ENCODE assay signal across 10 cellular contexts in the genomic region with DNA sequence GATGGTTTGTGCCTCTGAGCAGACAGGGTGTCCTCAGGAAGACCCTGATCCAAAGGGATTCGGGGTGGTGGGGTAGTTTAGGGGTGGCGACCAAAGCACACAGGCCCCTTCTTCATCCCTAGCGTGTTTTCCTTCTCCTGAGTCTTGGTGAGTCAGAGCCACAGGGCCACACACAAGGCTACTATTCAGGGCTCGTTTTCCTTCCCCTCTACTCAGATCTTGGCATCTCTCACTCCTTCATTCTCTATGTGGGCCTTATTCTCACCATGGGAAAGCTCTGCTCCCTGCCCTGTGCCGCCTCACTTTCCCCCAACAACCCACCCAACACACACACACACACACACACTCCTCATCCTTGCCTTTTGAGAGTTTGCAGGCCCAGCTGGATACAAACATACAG. TPM values are rescaled to one million over a fixed set of nuclear protein-coding genes. Genes with fewer than 3 reads are reported as not detected.
DNase-seq lines count a peak whose midpoint lies in the region; FAIRE-seq and TF ChIP-seq lines count a peak whose summit lies in the region.
"Had no signal": no experiment of that assay in that cellular context is flagged by ENCODE, and none has a peak within 500 bp of the region (broad histone marks: within the 10 kb centered on the region; RNA-seq: fewer than 3 reads in every experiment).

No MANE protein-coding gene starts in this region.

- H3K36me3 ChIP-seq in BE2C: no peaks in the 10 kb centered on the region

- H3K36me3 Mint-ChIP-seq in CD14-positive monocyte: no peaks in the 10 kb centered on the region

- peaks cover 3 to 5% (median 3%) of the 10 kb centered on the region in 3 donors for H3K27me3 Mint-ChIP-seq in CD14-positive monocyte (ENCODE audit: low read depth in 3 of 3)

- no peaks in the 10 kb centered on the region; the same call in 1 of the 2 replicates for H3K4me1 ChIP-seq in BE2C

- no peak for DNase-seq in CD14-positive monocyte (ENCODE audit: low spot score)
- peak; percentile 59 for DNase-seq in fibroblast of peridontal ligament (ENCODE audit: extremely low read depth)
- peak; percentile 16 for DNase-seq in putamen (ENCODE audit: low spot score)
- no peak for DNase-seq in RCC 7860 (ENCODE audit: low spot score)
- no peak for DNase-seq in GM12891 (ENCODE audit: insufficient read length, low spot score)
- no peak for DNase-seq in BE2C
- DNase-seq in NCI-H1694 (lab: John Stamatoyannopoulos, UW): no peak
- DNase-seq: activated naive CD4-positive, alpha-beta T cell treated with anti-CD3 and anti-CD28 coated beads, Interleukin-2, amount 50 U/mL, for 16 hours had no signal

- H3K4me1 Mint-ChIP-seq in CD14-positive monocyte: peaks cover 34% of the 10 kb centered on the region

- no peaks in the 10 kb centered on the region for H3K9me3 ChIP-seq in BE2C

- H3K4me3 ChIP-seq in BE2C (ENCODE audit: low read depth, low read length): no peak overlapping the region

- H3K27ac Mint-ChIP-seq in CD14-positive monocyte: peak overlapping the region in 4 of 7 donors; percentile 19 to 89 (median 55)

- TF ChIP-seq CTCF in CD14-positive monocyte (IDR thresholded peaks at IDR 0.05) (no peak), VCaP (conservative IDR thresholded peaks at IDR 0.05) (no peak), BE2C (IDR thresholded peaks at IDR 0.05; ENCODE audit: low read depth, low read length) (no peak)

- FAIRE-seq in RCC 7860 (lab: Jason Lieb, UNC) (no peak), GM12891 (lab: Jason Lieb, UNC) (no peak)
- FAIRE-seq: TTC549 had no signal

- H3K27me3 ChIP-seq in BE2C: no peaks in the 10 kb centered on the region

- peaks cover 0 to 2% (median 0%) of the 10 kb centered on the region in 7 donors for H3K9me3 Mint-ChIP-seq in CD14-positive monocyte

- intact Hi-C loops in CD14-positive monocyte (cut with micrococcal nuclease): loop anchor here (5.0 to 10.0 kb wide), 2 partner anchors 73 to 150 kb away; partner anchors contain the start of genes CAPZA1 (in 1 of the 2) and ST7L (in 1 of the 2)

- TF ChIP-seq POLR2A in GM12891 (IDR thresholded peaks at IDR 0.05; ENCODE audit: low read depth, low read length): no peak

- H3K27ac ChIP-seq in VCaP: peak overlapping the region; percentile 99

- H3K4me3 Mint-ChIP-seq in CD14-positive monocyte: no peak overlapping the region

TF ChIP-seq in GM12891, 5 proteins besides CTCF, POLR2A, EP300 and RAD21:
- TF ChIP-seq POLR2AphosphoS5 (IDR thresholded peaks at IDR 0.05; ENCODE audit: low read depth, low read length): no peak
- no peak for TF ChIP-seq TAF1 (IDR thresholded peaks at IDR 0.05; ENCODE audit: low read depth, low read length)
- TF ChIP-seq PAX5 (IDR thresholded peaks at IDR 0.05; ENCODE audit: insufficient read depth, low read length, severe bottlenecking): no peak
- no peak for TF ChIP-seq SPI1 (IDR thresholded peaks at IDR 0.05; ENCODE audit: low read depth, low read length)
- no peak for TF ChIP-seq POU2F2 (IDR thresholded peaks at IDR 0.05; ENCODE audit: low read depth, low read length)

RNA-seq across cellular contexts. Expression of gene WNT2B, which starts 43.6 kb away (rescaled TPM):
- polyA plus RNA-seq in CD14-positive monocyte: under 1 TPM in 1 of 2 donors, not detected in 1; 0.07 TPM
- 0.15 TPM for polyA plus RNA-seq in GM12891 (2012; ENCODE audit: low read depth, missing spikeins)
- polyA plus RNA-seq in BE2C (2012; ENCODE audit: insufficient read depth, insufficient read length, low read depth): 0.60 TPM

Comparison
In these comparisons a context has a peak if more than half of its experiments do, and no peak if none do; other contexts are left out.
1. DNase-seq: peak in fibroblast of peridontal ligament (single experiment) and putamen (single experiment); none in CD14-positive monocyte (single experiment), RCC 7860 (single experiment), GM12891 (single experiment), BE2C (single experiment) and NCI-H1694 (single experiment).